8 cellular contexts compared by ENCODE assay signal in genomic region chr1:151059342-151060240, GRCh38. TPM values are rescaled to one million over a fixed set of nuclear protein-coding genes. Genes with fewer than 3 reads are reported as not detected.
DNase-seq lines count a peak whose midpoint lies in the region; ATAC-seq and TF ChIP-seq lines count a peak whose summit lies in the region.

TSS of gene CDC42SE1 (minus strand) at chr1:151059622. CDS start at chr1:151055730, 3,892 bp downstream.

- peaks cover 50% of the 10 kb centered on the region for H3K79me2 ChIP-seq in SU-DHL-6 (ENCODE audit: insufficient read depth, low read length)

- TF ChIP-seq POLR2A in upper lobe of left lung (IDR thresholded peaks at IDR 0.05), result peak in 3 of 4 donors; percentile 78 to 95 (median 87)

- H3K9me3 ChIP-seq in SU-DHL-6 (ENCODE audit: insufficient read depth, low read length), result no peaks in the 10 kb centered on the region
- no peaks in the 10 kb centered on the region for H3K9me3 ChIP-seq in upper lobe of left lung

- peaks cover 13% of the 10 kb centered on the region for H3F3A ChIP-seq in SU-DHL-6 (ENCODE audit: insufficient read depth)

- ATAC-seq in upper lobe of left lung (ENCODE audit: low FRiP score in 2 of 2), result peak; percentile 95 to 96

- TF ChIP-seq CTCF in GM10266 (IDR thresholded peaks at IDR 0.05; ENCODE audit: control insufficient read depth, insufficient read depth, low read depth, missing control alignments) (peak; percentile 75), HFF-Myc (IDR thresholded peaks at IDR 0.05; ENCODE audit: low read depth, low read length, missing control alignments) (peak; percentile 54), SU-DHL-6 (IDR thresholded peaks at IDR 0.05; ENCODE audit: insufficient read depth, low read length, poor library complexity, severe bottlenecking) (peak; percentile 62), upper lobe of left lung (IDR thresholded peaks at IDR 0.05) (peak; percentile 81 to 98 (median 94))

- 0% methylated on average over 17 to 43 of the region's 53 CpGs for WGBS in upper lobe of left lung, 2 donors

- peak in 1 of 4 donors; percentile 33 for TF ChIP-seq EP300 in upper lobe of left lung (IDR thresholded peaks at IDR 0.05)

- H3K27me3 ChIP-seq in SU-DHL-6 (ENCODE audit: low read length) (no peaks in the 10 kb centered on the region), upper lobe of left lung (no peaks in the 10 kb centered on the region)

- no peaks in the 10 kb centered on the region for H3K9me2 ChIP-seq in SU-DHL-6 (replicated peaks; ENCODE audit: insufficient read depth, low read length)

- H3K4me3 ChIP-seq in HFF-Myc (replicated peaks; ENCODE audit: low read depth, low read length) (peak within 1 kb of the TSS; percentile 97), SU-DHL-6 (ENCODE audit: insufficient read depth, low read length, poor library complexity, severe bottlenecking) (peak within 1 kb of the TSS; percentile 87), upper lobe of left lung (peak within 1 kb of the TSS; percentile 65 to 93 (median 88))

- H3K36me3 ChIP-seq in SU-DHL-6 (ENCODE audit: low read length), result peaks cover 6% of the 10 kb centered on the region; the same call in 1 of the 2 replicates
- peaks cover 11 to 25% (median 13%) of the 10 kb centered on the region in 4 donors for H3K36me3 ChIP-seq in upper lobe of left lung

- no peaks in the 10 kb centered on the region; the same call in 1 of the 2 replicates for H4K20me1 ChIP-seq in SU-DHL-6 (ENCODE audit: low read depth, low read length)

- H3K9ac ChIP-seq in SU-DHL-6 (ENCODE audit: low read length), result peak within 1 kb of the TSS; percentile 95

- H3K27ac ChIP-seq in SU-DHL-6 (ENCODE audit: low read depth, low read length) (peak within 1 kb of the TSS; percentile 74), upper lobe of left lung (peak within 1 kb of the TSS; percentile 89 to 99 (median 98))

- peak within 1 kb of the TSS; percentile 72 for H2AFZ ChIP-seq in SU-DHL-6 (ENCODE audit: low read depth, low read length, severe bottlenecking)

- H3K4me1 ChIP-seq in upper lobe of left lung, result peaks cover 30 to 47% (median 40%) of the 10 kb centered on the region in 4 donors

- peak; percentile 89 for DNase-seq in GM10266 (ENCODE audit: extremely low spot score)
- peak; percentile 30 for DNase-seq in HFF-Myc (ENCODE audit: extremely low read depth, low read depth)
- peak; percentile 69 for DNase-seq in NCI-H1048 (lab: John Stamatoyannopoulos, UW)
- DNase-seq in activated naive CD8-positive, alpha-beta T cell treated with anti-CD3 and anti-CD28 coated beads, Interleukin-2, amount 50 U/mL, for 16 hours (ENCODE audit: low read depth, low spot score), result peak; percentile 67
- peak; percentile 94 for DNase-seq in cardiac septum (ENCODE audit: low spot score)
- DNase-seq in posterior cingulate gyrus, result peak; percentile 67 to 97 (median 80)
- peak; percentile 86 to 96 for DNase-seq in upper lobe of left lung

- peak within 1 kb of the TSS; percentile 83 for H3K4me2 ChIP-seq in SU-DHL-6 (ENCODE audit: low read depth, low read length, poor library complexity, severe bottlenecking)

- intact Hi-C loops in cardiac septum (cut with DNase I), result loop anchor here (1.0 to 2.0 kb wide), 2 partner anchors 11 to 53 kb away; partner anchors contain the start of genes GABPB2 and MINDY1
- intact Hi-C loops in posterior cingulate gyrus (cut with DNase I), result no loop called here

RNA-seq across cellular contexts. Expression of gene CDC42SE1, which starts in this region (rescaled TPM):
- total RNA-seq in cardiac septum, result 44.2 TPM
- total RNA-seq in upper lobe of left lung, result 100 to 1,000 TPM in 1 of 6 donors, 10 to 100 TPM in 5; 66.9 to 131 (median 90.5) TPM

Comparison
In these comparisons a context has a peak if more than half of its experiments do, and no peak if none do; other contexts are left out.
1. Peak in every context shown above with its lines: DNase-seq, ATAC-seq, H3K4me3 ChIP-seq and H3K27ac ChIP-seq.
2. DNase-seq: peak in every context shown above with its lines; median percentile 94 in cardiac septum; 91 in upper lobe of left lung; 89 in GM10266; 80 in posterior cingulate gyrus; 69 in NCI-H1048; 67 in activated naive CD8-positive, alpha-beta T cell treated with anti-CD3 and anti-CD28 coated beads, Interleukin-2, amount 50 U/mL, for 16 hours; 30 in HFF-Myc.